Comparison of ENCODE assay signal across 9 cellular contexts in genomic region chr4:56466296-56466761, GRCh38. TPM values are rescaled to one million over a fixed set of nuclear protein-coding genes. Genes with fewer than 3 reads are reported as not detected.
A peak's percentile ranks its signal among the peaks of the same experiment; 100 is the strongest.
DNase-seq lines count a peak whose midpoint lies in the region; ATAC-seq and TF ChIP-seq lines count a peak whose summit lies in the region.
"Not testable (repeated sequence)": the region's sequence is repeated elsewhere in the genome, so short reads cannot be mapped to it uniquely, and the experiment has no call there.
"Had no signal": no experiment of that assay in that cellular context is flagged by ENCODE, and none has a peak within 500 bp of the region (broad histone marks: within the 10 kb centered on the region; RNA-seq: fewer than 3 reads in every experiment).

No MANE protein-coding gene starts in this region.

- DNase-seq in DMS53 treated with DMSO at 0.1 percent for 48 hours (lab: John Stamatoyannopoulos, UW; ENCODE audit: unreplicated experiment): peak; percentile 10
- DNase-seq in HT1080 (ENCODE audit: low read depth): peak; percentile 90
- DNase-seq in PC-3: peak; percentile 74
- not testable (repeated sequence) for DNase-seq in activated CD4-positive, alpha-beta memory T cell treated with anti-CD3 and anti-CD28 coated beads, Interleukin-2, amount 10 ng/mL, durations not matched to agents 7 days and 5 days; tibial nerve (ENCODE audit: low spot score in 2 of 2)
- DNase-seq in non-pigmented ciliary epithelial cell (ENCODE audit: low read depth): peak; percentile 55

- peak; percentile 21 for ATAC-seq in PC-3

- peak overlapping the region; percentile 74; the same call in 1 of the 2 replicates for H2AFZ ChIP-seq in PC-3 (ENCODE audit: low read length)

- CTCF ChIA-PET in PC-3 (lab: Charles Lee): not testable (repeated sequence)
- CTCF ChIA-PET in activated CD4-positive, alpha-beta memory T cell treated with anti-CD3 and anti-CD28 coated beads, Interleukin-2, amount 10 ng/mL, durations not matched to agents 7 days and 5 days (lab: Charles Lee): interaction anchor here (1.0 to 2.5 kb wide), 6 partner anchors 15 to 518 kb away, joined by 3 to 26 read pairs (median 3); partner anchors contain the start of genes AASDH, CEP135, PAICS and PPAT

- peak overlapping the region; percentile 89 for H3K4me2 ChIP-seq in PC-3 (ENCODE audit: low read length)

- H3K79me2 ChIP-seq in PC-3 (ENCODE audit: low read length): peaks cover 78% of the 10 kb centered on the region

- not testable (repeated sequence) for BruUV-seq in PC-3 (replicated peaks; lab: Mats Ljungman, UMichigan)

- H3K9ac ChIP-seq in PC-3 (ENCODE audit: low read length): peak overlapping the region; percentile 87

- not testable (repeated sequence) for TF ChIP-seq CTCF in PC-3 (conservative IDR thresholded peaks at IDR 0.05; ENCODE audit: low read depth, low read length); tibial nerve (IDR thresholded peaks at IDR 0.05)

- TF ChIP-seq EP300 in tibial nerve (IDR thresholded peaks at IDR 0.05): not testable (repeated sequence)

- H3K9me3 ChIP-seq in PC-3 (ENCODE audit: low read length); ectodermal cell (ENCODE audit: control insufficient read depth, low read length); iPS-18c (ENCODE audit: control insufficient read depth, insufficient read depth, low read length); tibial nerve: not testable (repeated sequence)

- peaks cover 26% of the 10 kb centered on the region for H3K4me1 ChIP-seq in PC-3 (ENCODE audit: insufficient read depth, low read length)
- not testable (repeated sequence) for H3K4me1 ChIP-seq in ectodermal cell (ENCODE audit: control insufficient read depth, insufficient read depth, low read length)
- peaks cover 0 to 42% (median 24%) of the 10 kb centered on the region in 4 donors for H3K4me1 ChIP-seq in tibial nerve

- H3K36me3 Mint-ChIP-seq in activated CD4-positive, alpha-beta memory T cell treated with anti-CD3 and anti-CD28 coated beads, Interleukin-2, amount 10 ng/mL, durations not matched to agents 7 days and 5 days (ENCODE audit: low read depth): peaks cover 39% of the 10 kb centered on the region

- H3K27ac ChIP-seq in PC-3 (ENCODE audit: low read length) (peak overlapping the region; percentile 75), tibial nerve (peak overlapping the region in 3 of 4 donors; percentile 89 to 95 (median 90))
- H3K27ac ChIP-seq in ectodermal cell (ENCODE audit: insufficient read depth, low read depth, low read length, poor library complexity, severe bottlenecking): not testable (repeated sequence)

- TF ChIP-seq POLR2A in tibial nerve (IDR thresholded peaks at IDR 0.05): not testable (repeated sequence)

- H4K20me1 ChIP-seq in PC-3 (ENCODE audit: low read length): peaks cover 19% of the 10 kb centered on the region

- POLR2A ChIA-PET in PC-3 (lab: Charles Lee; ENCODE audit: unreplicated experiment): interaction anchor here (0.5 to 0.6 kb wide), 2 partner anchors 13 to 511 kb away, joined by 3 to 4 read pairs; partner anchors contain the start of gene NOA1
- POLR2A ChIA-PET in activated CD4-positive, alpha-beta memory T cell treated with anti-CD3 and anti-CD28 coated beads, Interleukin-2, amount 10 ng/mL, durations not matched to agents 7 days and 5 days (lab: Charles Lee): interaction anchor here (0.8 to 2.5 kb wide), 18 partner anchors 8 to 518 kb away, joined by 3 to 53 read pairs (median 5); partner anchors contain the start of genes AASDH, CEP135, NOA1 and PAICS

- intact Hi-C loops in PC-3 (cut with micrococcal nuclease): loop anchor here (2.0 kb wide), 1 partner anchor 30 kb away; the partner anchor contains the start of gene PAICS

- H3K4me1 Mint-ChIP-seq in activated CD4-positive, alpha-beta memory T cell treated with anti-CD3 and anti-CD28 coated beads, Interleukin-2, amount 10 ng/mL, durations not matched to agents 7 days and 5 days: peaks cover 47% of the 10 kb centered on the region

- H3K36me3 ChIP-seq in PC-3 (ENCODE audit: low read depth, low read length) (peaks cover 29% of the 10 kb centered on the region), ectodermal cell (ENCODE audit: control insufficient read depth, insufficient read depth, low read length) (peaks cover 24% of the 10 kb centered on the region), tibial nerve (peaks cover 0 to 34% (median 0%) of the 10 kb centered on the region in 3 donors)

- not testable (repeated sequence) for H3K9me2 ChIP-seq in PC-3 (replicated peaks; ENCODE audit: low read length)

- not testable (repeated sequence) for H3K27me3 ChIP-seq in PC-3 (ENCODE audit: low read length); ectodermal cell (ENCODE audit: control insufficient read depth, insufficient read depth, low read length, poor library complexity, severe bottlenecking); tibial nerve

- not testable (repeated sequence) for H3K9me3 Mint-ChIP-seq in activated CD4-positive, alpha-beta memory T cell treated with anti-CD3 and anti-CD28 coated beads, Interleukin-2, amount 10 ng/mL, durations not matched to agents 7 days and 5 days

- WGBS in ectodermal cell, 2 experiments: 24 to 28% methylated on average over 6 to 7 of the region's 8 CpGs
- 14 to 20% methylated on average over 8 of the region's 8 CpGs for WGBS in tibial nerve, 2 donors

- not testable (repeated sequence) for H3K27me3 Mint-ChIP-seq in activated CD4-positive, alpha-beta memory T cell treated with anti-CD3 and anti-CD28 coated beads, Interleukin-2, amount 10 ng/mL, durations not matched to agents 7 days and 5 days

- peak overlapping the region; percentile 94 for H3K4me3 Mint-ChIP-seq in activated CD4-positive, alpha-beta memory T cell treated with anti-CD3 and anti-CD28 coated beads, Interleukin-2, amount 10 ng/mL, durations not matched to agents 7 days and 5 days

- H3K27ac Mint-ChIP-seq in activated CD4-positive, alpha-beta memory T cell treated with anti-CD3 and anti-CD28 coated beads, Interleukin-2, amount 10 ng/mL, durations not matched to agents 7 days and 5 days: peak overlapping the region; percentile 95

- H3K4me3 ChIP-seq in PC-3 (ENCODE audit: low read length) (peak overlapping the region; percentile 86), ectodermal cell (ENCODE audit: insufficient read depth, low read depth, low read length) (peak overlapping the region; percentile 73), iPS-18c (ENCODE audit: insufficient read depth, low read depth, low read length) (peak overlapping the region; percentile 93), tibial nerve (peak overlapping the region; percentile 95 to 100 (median 99))

- not testable (repeated sequence) for H3F3A ChIP-seq in PC-3 (ENCODE audit: low read length, unreplicated experiment)

RNA-seq across cellular contexts. Expression of gene SRP72, which starts 1.1 kb away (rescaled TPM):
- total RNA-seq in HT1080 (2014; rRNA removed; shearing (Covaris generic)): 78.0 and 83.6 TPM in 2 replicates
- 95.1 and 115 TPM in 2 replicates for polyA plus RNA-seq in HT1080 (2015; cell fraction: cytosol; rRNA removed)
- polyA plus RNA-seq in HT1080 (2015; cell fraction: nucleus; rRNA removed): 123 and 125 TPM in 2 replicates
- total RNA-seq in PC-3 (2014; rRNA removed) (102 and 118 TPM in 2 replicates), tibial nerve (10 to 100 TPM; 37.7 to 66.6 (median 60.0) TPM)
- 100 to 1,000 TPM; 140 to 142 TPM for total RNA-seq in activated CD4-positive, alpha-beta memory T cell treated with anti-CD3 and anti-CD28 coated beads, Interleukin-2, amount 10 ng/mL, durations not matched to agents 7 days and 5 days
- polyA plus RNA-seq in ectodermal cell (2013, experiment 1 of 4): 129 TPM
- polyA plus RNA-seq in ectodermal cell (2013, experiment 2 of 4): 131 TPM
- polyA plus RNA-seq in ectodermal cell (2013, experiment 3 of 4): 103 TPM
- polyA plus RNA-seq in ectodermal cell (2013, experiment 4 of 4): 114 TPM

RNA-seq across cellular contexts. Expression of gene PAICS, which starts 30.3 kb away (rescaled TPM):
- total RNA-seq in HT1080 (2014; rRNA removed; shearing (Covaris generic)): 121 and 144 TPM in 2 replicates
- 284 and 328 TPM in 2 replicates for polyA plus RNA-seq in HT1080 (2015; cell fraction: cytosol; rRNA removed)
- polyA plus RNA-seq in HT1080 (2015; cell fraction: nucleus; rRNA removed): 374 and 432 TPM in 2 replicates
- total RNA-seq in PC-3 (2014; rRNA removed) (160 and 172 TPM in 2 replicates), tibial nerve (10 to 100 TPM; 17.8 to 41.7 (median 22.9) TPM)
- 100 to 1,000 TPM; 115 to 118 TPM for total RNA-seq in activated CD4-positive, alpha-beta memory T cell treated with anti-CD3 and anti-CD28 coated beads, Interleukin-2, amount 10 ng/mL, durations not matched to agents 7 days and 5 days
- 396 TPM for polyA plus RNA-seq in ectodermal cell (2013, experiment 1 of 4)
- 409 TPM for polyA plus RNA-seq in ectodermal cell (2013, experiment 2 of 4)
- polyA plus RNA-seq in ectodermal cell (2013, experiment 3 of 4): 272 TPM
- 303 TPM for polyA plus RNA-seq in ectodermal cell (2013, experiment 4 of 4)

RNA-seq across cellular contexts. Expression of gene PPAT, which starts 30.9 kb away (rescaled TPM):
- 39.7 and 41.7 TPM in 2 replicates for total RNA-seq in HT1080 (2014; rRNA removed; shearing (Covaris generic))
- 30.3 and 35.1 TPM in 2 replicates for polyA plus RNA-seq in HT1080 (2015; cell fraction: cytosol; rRNA removed)
- 38.5 and 47.0 TPM in 2 replicates for polyA plus RNA-seq in HT1080 (2015; cell fraction: nucleus; rRNA removed)
- total RNA-seq in PC-3 (2014; rRNA removed) (31.7 and 35.9 TPM in 2 replicates), tibial nerve (1 to 10 TPM; 2.2 to 7.8 (median 3.8) TPM)
- 10 to 100 TPM; 21.6 to 22.7 TPM for total RNA-seq in activated CD4-positive, alpha-beta memory T cell treated with anti-CD3 and anti-CD28 coated beads, Interleukin-2, amount 10 ng/mL, durations not matched to agents 7 days and 5 days
- polyA plus RNA-seq in ectodermal cell (2013, experiment 1 of 4): 60.5 TPM
- 62.5 TPM for polyA plus RNA-seq in ectodermal cell (2013, experiment 2 of 4)
- polyA plus RNA-seq in ectodermal cell (2013, experiment 3 of 4): 43.1 TPM
- polyA plus RNA-seq in ectodermal cell (2013, experiment 4 of 4): 44.2 TPM

RNA-seq across cellular contexts. Expression of gene ARL9, which starts 39.3 kb away (rescaled TPM):
- total RNA-seq in HT1080 (2014; rRNA removed; shearing (Covaris generic)): not detected in 2 replicates
- polyA plus RNA-seq in HT1080 (2015; cell fraction: cytosol; rRNA removed): not detected in 2 replicates
- polyA plus RNA-seq in HT1080 (2015; cell fraction: nucleus; rRNA removed): not detected in 2 replicates
- total RNA-seq in PC-3 (2014; rRNA removed) (0.29 and 0.51 TPM in 2 replicates), tibial nerve (1 to 10 TPM in 1 of 4 donors, under 1 TPM in 2, not detected in 1; 0.60 to 1.5 (median 0.87) TPM)
- under 1 TPM in 1 of 2 experiments, not detected in 1; 0.23 TPM for total RNA-seq in activated CD4-positive, alpha-beta memory T cell treated with anti-CD3 and anti-CD28 coated beads, Interleukin-2, amount 10 ng/mL, durations not matched to agents 7 days and 5 days
- polyA plus RNA-seq in ectodermal cell (2013, experiment 1 of 4): 2.2 TPM
- polyA plus RNA-seq in ectodermal cell (2013, experiment 2 of 4): 1.6 TPM
- polyA plus RNA-seq in ectodermal cell (2013, experiment 3 of 4): 1.6 TPM
- polyA plus RNA-seq in ectodermal cell (2013, experiment 4 of 4): 1.9 TPM
- total RNA-seq: subcutaneous adipose tissue had no signal
